ENCODE assay signal across 8 cellular contexts in the genomic region with DNA sequence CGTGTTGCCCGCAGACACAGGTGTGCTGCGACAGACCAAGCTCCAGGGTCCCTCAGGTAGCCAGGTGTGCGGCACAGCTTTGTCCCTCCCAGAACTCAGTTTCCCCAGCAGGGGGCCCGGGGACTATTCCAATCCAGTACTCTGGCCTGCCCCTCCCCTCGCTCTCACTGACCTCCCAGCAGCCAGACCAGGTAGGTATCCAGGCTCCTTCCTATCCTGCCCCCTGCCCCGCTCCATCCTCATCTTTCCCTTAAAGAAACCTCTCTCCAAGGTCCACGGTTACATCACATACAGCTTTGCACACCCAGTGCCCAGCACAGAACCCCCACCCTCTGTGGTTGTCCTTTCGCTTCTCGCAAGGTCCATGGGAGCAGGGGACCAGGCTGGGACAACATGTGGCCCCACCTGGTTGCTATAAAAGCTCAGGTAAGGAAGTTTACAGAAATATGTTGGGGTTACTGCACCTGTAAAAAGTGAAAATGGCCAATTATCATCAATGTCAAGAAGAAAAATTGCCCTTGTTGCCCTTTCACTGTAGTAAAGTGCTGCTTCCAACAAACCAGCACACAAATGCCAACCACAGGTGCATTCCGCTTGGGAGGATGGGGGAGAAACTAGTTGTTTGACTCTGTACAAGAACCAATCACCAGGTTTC.
DNase-seq lines count a peak whose midpoint lies in the region; ATAC-seq and TF ChIP-seq lines count a peak whose summit lies in the region.

No MANE protein-coding gene starts in this region.

- H3K27me3 ChIP-seq in neuron (ENCODE audit: insufficient read depth, low read length): peaks cover 31% of the 10 kb centered on the region

- DNase-seq in cardiac fibroblast (ENCODE audit: low read depth in 2 of 2) (no peak), DMS53 (lab: John Stamatoyannopoulos, UW) (no peak), SKM-1 (lab: John Stamatoyannopoulos, UW; ENCODE audit: unreplicated experiment) (no peak)

- ATAC-seq in HG03378 (IDR thresholded peaks at IDR 0.05; ENCODE audit: unreplicated experiment) (peak; percentile 24), HG02759 (IDR thresholded peaks at IDR 0.05; ENCODE audit: unreplicated experiment) (no peak), GM18861 (IDR thresholded peaks at IDR 0.05; ENCODE audit: unreplicated experiment) (no peak)

- H3K9me3 ChIP-seq in neuron (ENCODE audit: low read length): no peaks in the 10 kb centered on the region

- peaks cover 8% of the 10 kb centered on the region for H3K4me1 ChIP-seq in neuron (ENCODE audit: insufficient read depth, low read length)

- H3K36me3 ChIP-seq in neuron (ENCODE audit: insufficient read depth, low read length): no peaks in the 10 kb centered on the region

- H3K4me3 ChIP-seq in GM08714 (ENCODE audit: low read length): peak overlapping the region; percentile 6; the same call in 1 of the 2 replicates
- peak overlapping the region; percentile 5 to 63 for H3K4me3 ChIP-seq in cardiac fibroblast (replicated peaks in 1 of 2; ENCODE audit: low read depth in 2 of 2, low read length in 2 of 2)
- H3K4me3 ChIP-seq in neuron (ENCODE audit: low read length): peak overlapping the region; percentile 60

- no peak for TF ChIP-seq CTCF in cardiac fibroblast (IDR thresholded peaks at IDR 0.05; ENCODE audit: low read depth, low read length)

- H2AFZ ChIP-seq in neuron (ENCODE audit: low read depth, low read length): peak overlapping the region; percentile 75

Comparison
In these comparisons a context has a peak if more than half of its experiments do, and no peak if none do; other contexts are left out.
1. H3K4me3 ChIP-seq: peak in every context shown above with its lines; median percentile 60 in neuron; 34 in cardiac fibroblast; 6 in GM08714.